ENCODE assay signal across 5 cellular contexts in genomic region chr2:79929624-79930023, GRCh38.
"Had no signal": no experiment of that assay in that cellular context is flagged by ENCODE, and none has a peak within 500 bp of the region (broad histone marks: within the 10 kb centered on the region; RNA-seq: fewer than 3 reads in every experiment).

No MANE protein-coding gene starts in this region.

- H3K27ac ChIP-seq: HL-60, KMS-11 had no signal

- H3K4me2 ChIP-seq: KMS-11 had no signal

- FAIRE-seq: HTR-8/SVneo had no signal

- H3K9ac ChIP-seq: KMS-11 had no signal

- DNase-seq: KBM-7, KG1 had no signal
